In the genomic region with DNA sequence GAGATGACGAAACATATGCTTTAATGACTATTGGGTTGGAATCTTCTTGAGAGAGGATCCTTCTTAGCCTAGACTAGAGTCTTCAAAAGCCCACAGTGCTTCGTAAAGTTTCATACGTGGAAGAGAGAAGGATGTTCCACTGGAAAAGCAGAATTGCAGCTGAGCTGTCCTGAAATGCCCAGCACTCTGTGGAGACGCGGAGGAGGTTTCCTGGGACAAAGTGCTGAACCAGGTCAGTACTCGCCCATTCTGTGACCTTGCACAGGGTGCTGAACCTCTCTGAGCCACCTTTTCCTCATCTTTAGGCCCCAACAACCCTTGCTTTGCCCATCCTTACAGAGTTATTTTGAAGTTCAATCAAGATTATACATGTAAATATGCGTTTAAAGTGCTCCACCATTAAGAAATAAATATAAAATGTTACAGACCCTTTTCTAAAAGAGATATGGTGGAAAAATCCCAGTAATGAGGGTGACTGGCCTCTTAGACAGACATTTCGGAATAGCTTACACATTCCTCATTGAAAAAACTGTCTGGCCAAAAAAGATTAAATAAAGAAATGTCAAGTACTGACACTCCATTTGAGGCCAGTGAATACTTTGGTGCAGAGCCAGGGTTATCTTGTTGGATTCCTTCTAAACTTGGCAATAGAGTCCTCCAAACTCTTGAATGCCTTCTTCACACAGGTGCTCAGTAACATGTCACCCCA, we compare ENCODE assay signal across 11 cellular contexts. TPM values are rescaled to one million over a fixed set of nuclear protein-coding genes. Genes with fewer than 3 reads are reported as not detected.
DNase-seq lines count a peak whose midpoint lies in the region; ATAC-seq and TF ChIP-seq lines count a peak whose summit lies in the region.
"Had no signal": no experiment of that assay in that cellular context is flagged by ENCODE, and none has a peak within 500 bp of the region (broad histone marks: within the 10 kb centered on the region; RNA-seq: fewer than 3 reads in every experiment).

No MANE protein-coding gene starts in this region.

- H3K4me1 ChIP-seq in SJCRH30 = peaks cover 22% of the 10 kb centered on the region

- no peaks in the 10 kb centered on the region for H3K36me3 Mint-ChIP-seq in naive thymus-derived CD8-positive, alpha-beta T cell

- peak overlapping the region in 1 of 10 donors; percentile 22 for H3K27ac Mint-ChIP-seq in naive thymus-derived CD8-positive, alpha-beta T cell
- H3K27ac Mint-ChIP-seq: T-helper 2 cell treated with Interferon-gamma antibody and Interleukin-4, amounts not matched to agents 5 μg/mL and 100 μg/mL, for 36 hours had no signal

- H3K4me3 ChIP-seq in AG04450 (ENCODE audit: low read depth, low read length) = no peak overlapping the region
- H3K4me3 ChIP-seq in SJCRH30 = no peak overlapping the region; the same call in 1 of the 2 replicates
- H3K4me3 ChIP-seq in fibroblast of the aortic adventitia (ENCODE audit: low read depth, low read length) = no peak overlapping the region
- H3K4me3 ChIP-seq: BLaER1 had no signal

- DNase-seq in AG04450 (ENCODE audit: low read depth, low spot score) (no peak), SJCRH30 (no peak), fibroblast of the aortic adventitia (ENCODE audit: low read depth) (peak; percentile 77), posterior vena cava (ENCODE audit: low spot score) (peak; percentile 63), H4 (ENCODE audit: low spot score) (no peak), D341Med (ENCODE audit: low spot score) (no peak)
- DNase-seq in naive thymus-derived CD8-positive, alpha-beta T cell = no peak
- DNase-seq: activated T-cell treated with anti-CD3 and anti-CD28 coated beads, Interleukin-2, amount 50 U/mL, for 4 hours had no signal

- H3K4me1 Mint-ChIP-seq in naive thymus-derived CD8-positive, alpha-beta T cell = peaks cover 9 to 20% (median 14%) of the 10 kb centered on the region in 4 donors

- POLR2A ChIA-PET in AG04450 (lab: Yijun Ruan, JAX) = interaction anchor here (0.5 to 1.7 kb wide), 4 partner anchors 27 to 892 kb away, joined by 3 to 11 read pairs (median 4); a partner anchor contains a TSS
- POLR2A ChIA-PET in naive thymus-derived CD8-positive, alpha-beta T cell (lab: Charles Lee) = interaction anchor here (0.7 to 1.2 kb wide), 2 partner anchors 96 to 174 kb away, joined by 9 read pairs; no protein-coding TSS in a partner anchor

- H3K36me3 ChIP-seq in SJCRH30 = no peaks in the 10 kb centered on the region
- H3K36me3 ChIP-seq: BLaER1 had no signal

- H3K27me3 Mint-ChIP-seq in naive thymus-derived CD8-positive, alpha-beta T cell = no peaks in the 10 kb centered on the region

- intact Hi-C loops in posterior vena cava (cut with DNase I) = loop anchor here in 1 of 2 donors (5.0 to 10.0 kb wide), 2 partner anchors 59 to 149 kb away; no protein-coding TSS in a partner anchor

- no peaks in the 10 kb centered on the region for H3K9me3 Mint-ChIP-seq in naive thymus-derived CD8-positive, alpha-beta T cell
- H3K9me3 Mint-ChIP-seq: activated T-cell treated with anti-CD3 and anti-CD28 coated beads, Interleukin-2, amount 50 U/mL, for 4 hours; T-helper 2 cell treated with Interferon-gamma antibody and Interleukin-4, amounts not matched to agents 5 μg/mL and 100 μg/mL, for 36 hours had no signal

- no peaks in the 10 kb centered on the region; the same call in 1 of the 2 replicates for H3K9me3 ChIP-seq in AG04450 (ENCODE audit: control insufficient read depth, insufficient read depth, low read length)
- H3K9me3 ChIP-seq in SJCRH30 (replicated peaks) = no peaks in the 10 kb centered on the region
- H3K9me3 ChIP-seq: BLaER1 had no signal

- CTCF ChIA-PET in AG04450 (lab: Charles Lee) = interaction anchor here (0.6 to 1.3 kb wide), 3 partner anchors 11 to 92 kb away, joined by 4 to 5 read pairs (median 5); no protein-coding TSS in a partner anchor

- H3K4me3 Mint-ChIP-seq in naive thymus-derived CD8-positive, alpha-beta T cell = no peak overlapping the region
- H3K4me3 Mint-ChIP-seq: activated T-cell treated with anti-CD3 and anti-CD28 coated beads, Interleukin-2, amount 50 U/mL, for 4 hours; T-helper 2 cell treated with Interferon-gamma antibody and Interleukin-4, amounts not matched to agents 5 μg/mL and 100 μg/mL, for 36 hours had no signal

- H3K27ac ChIP-seq in AG04450 (ENCODE audit: low read depth, low read length) (peak overlapping the region; percentile 55), SJCRH30 (peak overlapping the region; percentile 74; the same call in 1 of the 2 replicates)
- H3K27ac ChIP-seq: BLaER1 had no signal

- H3K27me3 ChIP-seq in AG04450 (ENCODE audit: control insufficient read depth, insufficient read depth, low read length) (no peaks in the 10 kb centered on the region), SJCRH30 (no peaks in the 10 kb centered on the region)
- H3K27me3 ChIP-seq: BLaER1 had no signal

- ATAC-seq in naive thymus-derived CD8-positive, alpha-beta T cell = no peak
- no peak for ATAC-seq in HG02588 (IDR thresholded peaks at IDR 0.05; ENCODE audit: unreplicated experiment)
- ATAC-seq: activated T-cell treated with anti-CD3 and anti-CD28 coated beads, Interleukin-2, amount 50 U/mL, for 4 hours had no signal

- TF ChIP-seq CTCF in AG04450 (IDR thresholded peaks at IDR 0.05; ENCODE audit: low read depth, low read length) = no peak
- TF ChIP-seq CTCF in fibroblast of the aortic adventitia (IDR thresholded peaks at IDR 0.05; ENCODE audit: insufficient read depth, low read length) = no peak

RNA-seq across cellular contexts. Expression of a gene that starts 4.2 kb away (rescaled TPM):
- polyA plus RNA-seq in AG04450 (2011; rRNA removed) = 19.8 and 23.4 TPM in 2 replicates
- polyA minus RNA-seq in AG04450 (2011; rRNA and poly(A)+ RNA removed) = 8.0 and 10.8 TPM in 2 replicates
- total RNA-seq in SJCRH30 (2014; rRNA removed; shearing (Covaris generic)) = 54.3 and 58.7 TPM in 2 replicates
- total RNA-seq in fibroblast of the aortic adventitia (ENCODE audit: low replicate concordance) (16.8 and 20.1 TPM in 2 replicates), posterior vena cava (10 to 100 TPM; 29.6 to 31.3 TPM)
- 51.8 and 55.4 TPM in 2 replicates for total RNA-seq in H4 (2014; rRNA removed; shearing (Covaris generic))
- total RNA-seq in naive thymus-derived CD8-positive, alpha-beta T cell = 10 to 100 TPM; 23.7 to 24.0 TPM
- polyA plus RNA-seq in naive thymus-derived CD8-positive, alpha-beta T cell = 10 to 100 TPM; 28.5 to 47.5 (median 34.9) TPM

Comparison
In these comparisons a context has a peak if more than half of its experiments do, and no peak if none do; other contexts are left out.
1. DNase-seq: peak in fibroblast of the aortic adventitia (single experiment) and posterior vena cava (single experiment); none in AG04450 (single experiment), SJCRH30 (0 of 2), H4 (single experiment), naive thymus-derived CD8-positive, alpha-beta T cell (0 of 10) and D341Med (single experiment).